In the genomic region with DNA sequence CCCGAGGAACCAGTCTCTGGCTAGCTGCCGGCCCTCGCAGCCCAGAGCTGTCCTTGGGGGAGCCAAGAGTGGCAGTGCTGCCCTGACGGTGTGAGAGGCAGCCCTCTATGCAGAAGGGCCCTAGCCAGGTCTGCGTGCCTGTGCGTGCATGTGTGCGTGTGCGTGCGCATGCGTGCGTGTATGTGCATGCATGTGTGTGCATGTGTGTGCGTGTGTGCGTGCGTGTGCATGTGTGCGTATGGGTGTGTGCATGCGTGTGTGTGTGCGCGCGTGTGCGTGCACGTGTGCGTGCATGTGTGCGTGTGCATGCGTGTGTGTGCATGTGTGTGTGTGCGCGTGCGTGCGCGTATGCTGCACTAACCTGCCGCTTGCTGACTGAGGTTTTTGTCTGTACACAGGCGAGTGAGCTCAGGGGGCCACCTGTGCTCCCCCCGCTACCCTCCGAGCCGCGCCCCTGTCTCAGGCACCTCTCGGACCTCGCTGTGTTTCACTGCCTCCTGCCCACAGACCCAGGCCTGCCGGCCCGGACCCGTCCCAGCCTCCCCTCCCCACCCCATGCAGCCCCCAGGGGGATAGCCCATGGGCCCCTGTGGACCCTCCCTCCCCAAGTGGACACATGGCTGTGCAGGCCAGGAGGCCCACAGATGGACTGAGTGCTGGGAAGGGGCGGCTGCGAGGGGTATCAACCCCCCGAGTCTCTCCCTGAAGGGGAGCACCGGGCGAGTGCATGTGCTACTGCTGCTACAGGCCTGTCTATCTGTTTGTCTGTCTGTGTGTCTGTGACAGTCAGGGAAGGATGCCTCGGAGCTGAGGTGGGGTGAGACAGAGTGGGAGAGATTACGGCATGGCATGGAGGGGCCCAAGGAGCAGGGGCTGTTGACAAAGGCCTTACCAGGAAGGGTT, we compare ENCODE assay signal across 17 cellular contexts. TPM values are rescaled to one million over a fixed set of nuclear protein-coding genes. Genes with fewer than 3 reads are reported as not detected.
"Had no signal": no experiment of that assay in that cellular context is flagged by ENCODE, and none has a peak within 500 bp of the region (broad histone marks: within the 10 kb centered on the region; RNA-seq: fewer than 3 reads in every experiment).

No MANE protein-coding gene starts in this region.

- DNase-seq: activated CD4-positive, alpha-beta T cell treated with anti-CD3 and anti-CD28 coated beads, Interleukin-2, amount 10 ng/mL, durations not matched to agents 7 days and 5 days; activated CD4-positive, CD25-positive, alpha-beta regulatory T cell; activated effector memory CD4-positive, alpha-beta T cell treated with anti-CD3 and anti-CD28 coated beads, Interleukin-2, amount 50 U/mL, for 16 hours; activated T-cell treated with anti-CD3 and anti-CD28 coated beads, Interleukin-2, amount 50 U/mL, for 1 hour; amygdala; brain microvascular endothelial cell; mesendoderm; nephron progenitor cell; stimulated activated CD4-positive, alpha-beta T cell treated with anti-CD3 and anti-CD28 coated beads, Interleukin-4, amount 100 ng/mL, for 1 hour; T-helper 17 cell; trophoblast cell had no signal

- FAIRE-seq: endometrium had no signal

- H3K27ac ChIP-seq: brain microvascular endothelial cell had no signal

- H3K27me3 ChIP-seq: brain microvascular endothelial cell had no signal

- ATAC-seq: esophagus mucosa, left lobe of liver, T-helper 17 cell had no signal

- H3K36me3 ChIP-seq: brain microvascular endothelial cell had no signal

RNA-seq across cellular contexts. Expression of a gene that starts 47.7 kb away (rescaled TPM):
- total RNA-seq: activated CD4-positive, alpha-beta T cell treated with anti-CD3 and anti-CD28 coated beads, Interleukin-2, amount 10 ng/mL, durations not matched to agents 7 days and 5 days; pulmonary artery endothelial cell; T-helper 17 cell had no signal

RNA-seq across cellular contexts. Expression of a gene that starts 48.4 kb away (rescaled TPM):
- total RNA-seq: activated CD4-positive, alpha-beta T cell treated with anti-CD3 and anti-CD28 coated beads, Interleukin-2, amount 10 ng/mL, durations not matched to agents 7 days and 5 days; esophagus mucosa; fibroblast of villous mesenchyme; osteoblast; pulmonary artery endothelial cell had no signal
